Comparison of ENCODE assay signal across 11 cellular contexts in genomic region chr10:33132626-33133025, GRCh38.
DNase-seq lines count a peak whose midpoint lies in the region; ATAC-seq and TF ChIP-seq lines count a peak whose summit lies in the region.
"Had no signal": no experiment of that assay in that cellular context is flagged by ENCODE, and none has a peak within 500 bp of the region (broad histone marks: within the 10 kb centered on the region; RNA-seq: fewer than 3 reads in every experiment).

No MANE protein-coding gene starts in this region.

- H3K27ac Mint-ChIP-seq in T-helper 17 cell: peak overlapping the region; percentile 100

- DNase-seq in BE2C: peak; percentile 11
- peak in 1 of 3 donors; percentile 53 for DNase-seq in T-helper 17 cell
- peak; percentile 55 for DNase-seq in epithelial cell of esophagus (ENCODE audit: low read depth)
- DNase-seq in GM10266 (ENCODE audit: extremely low spot score): no peak
- DNase-seq in superior temporal gyrus (ENCODE audit: extremely low spot score): no peak
- DNase-seq in sigmoid colon: no peak
- DNase-seq: GF-D8, retina, substantia nigra had no signal

- TF ChIP-seq CTCF in BE2C (IDR thresholded peaks at IDR 0.05; ENCODE audit: low read depth, low read length): peak; percentile 32
- peak; percentile 38 for TF ChIP-seq CTCF in epithelial cell of esophagus (IDR thresholded peaks at IDR 0.05; ENCODE audit: insufficient read depth, low read depth, low read length, missing control alignments)
- TF ChIP-seq CTCF in GM10266 (IDR thresholded peaks at IDR 0.05; ENCODE audit: control insufficient read depth, insufficient read depth, low read depth, missing control alignments): no peak
- no peak for TF ChIP-seq CTCF in sigmoid colon (IDR thresholded peaks at IDR 0.05)

- H3K4me3 ChIP-seq in BE2C (ENCODE audit: low read depth, low read length): no peak overlapping the region
- no peak overlapping the region for H3K4me3 ChIP-seq in epithelial cell of esophagus (ENCODE audit: low read length)
- no peak overlapping the region for H3K4me3 ChIP-seq in sigmoid colon

- H3K36me3 ChIP-seq in BE2C (no peaks in the 10 kb centered on the region), sigmoid colon (no peaks in the 10 kb centered on the region)

- H3K4me1 ChIP-seq in BE2C (no peaks in the 10 kb centered on the region), sigmoid colon (peaks cover 0 to 24% (median 17%) of the 10 kb centered on the region in 4 donors)

- no peaks in the 10 kb centered on the region for H3K27me3 Mint-ChIP-seq in T-helper 17 cell

- no peaks in the 10 kb centered on the region for H3K9me3 ChIP-seq in BE2C
- H3K9me3 ChIP-seq in T-helper 17 cell (ENCODE audit: control insufficient read depth, low read length, poor library complexity, severe bottlenecking): no peaks in the 10 kb centered on the region
- H3K9me3 ChIP-seq in sigmoid colon: no peaks in the 10 kb centered on the region

- WGBS in sigmoid colon, 2 donors: 94 to 95% methylated on average over 1 of the region's 1 CpG

- TF ChIP-seq POLR2A in sigmoid colon (IDR thresholded peaks at IDR 0.05): no peak

- peak overlapping the region; percentile 72 for H3K4me3 Mint-ChIP-seq in T-helper 17 cell

- ATAC-seq in GM21526 (IDR thresholded peaks at IDR 0.05; ENCODE audit: low FRiP score, unreplicated experiment) (peak; percentile 67), T-helper 17 cell (peak; percentile 57), HG03457 (IDR thresholded peaks at IDR 0.05; ENCODE audit: unreplicated experiment) (no peak)

- no peaks in the 10 kb centered on the region for H3K36me3 Mint-ChIP-seq in T-helper 17 cell (ENCODE audit: low read depth)

- no peak for TF ChIP-seq EP300 in sigmoid colon (IDR thresholded peaks at IDR 0.05)

- peaks cover 62% of the 10 kb centered on the region for H3K4me1 Mint-ChIP-seq in T-helper 17 cell

- H3K27me3 ChIP-seq in BE2C: no peaks in the 10 kb centered on the region
- no peaks in the 10 kb centered on the region for H3K27me3 ChIP-seq in sigmoid colon

- H3K27ac ChIP-seq in sigmoid colon: no peak overlapping the region

- intact Hi-C loops in sigmoid colon (cut with DNase I): no loop called here

Comparison
In these comparisons a context has a peak if more than half of its experiments do, and no peak if none do; other contexts are left out.
1. DNase-seq: peak in BE2C (single experiment) and epithelial cell of esophagus (single experiment); none in GM10266 (single experiment), superior temporal gyrus (single experiment) and sigmoid colon (single experiment).
2. CTCF ChIP-seq: peak in BE2C (single experiment) and epithelial cell of esophagus (single experiment); none in GM10266 (single experiment) and sigmoid colon (0 of 4).